ENCODE assay signal across 11 cellular contexts in genomic region chr16:18802755-18803218, GRCh38. TPM values are rescaled to one million over a fixed set of nuclear protein-coding genes. Genes with fewer than 3 reads are reported as not detected.
DNase-seq lines count a peak whose midpoint lies in the region; ATAC-seq and TF ChIP-seq lines count a peak whose summit lies in the region.
"Had no signal": no experiment of that assay in that cellular context is flagged by ENCODE, and none has a peak within 500 bp of the region (broad histone marks: within the 10 kb centered on the region; RNA-seq: fewer than 3 reads in every experiment).

No MANE protein-coding gene starts in this region.

- no peak overlapping the region for H3K9ac ChIP-seq in mesendoderm (ENCODE audit: low read length)

- no peaks in the 10 kb centered on the region for H3K27me3 Mint-ChIP-seq in CD8-positive, alpha-beta T cell (ENCODE audit: low read depth)
- no peaks in the 10 kb centered on the region for H3K27me3 Mint-ChIP-seq in activated CD8-positive, alpha-beta T cell treated with anti-CD3 and anti-CD28 coated beads, Interleukin-2, amount 10 ng/mL, durations not matched to agents 7 days and 5 days (ENCODE audit: low read depth)

- no peak overlapping the region for H2BK15ac ChIP-seq in mesendoderm (replicated peaks; ENCODE audit: low read depth)

- peaks cover 48% of the 10 kb centered on the region for H3K4me1 Mint-ChIP-seq in CD8-positive, alpha-beta T cell (ENCODE audit: low read depth)
- H3K4me1 Mint-ChIP-seq in activated CD8-positive, alpha-beta T cell treated with anti-CD3 and anti-CD28 coated beads, Interleukin-2, amount 10 ng/mL, durations not matched to agents 7 days and 5 days (ENCODE audit: low read depth): peaks cover 71% of the 10 kb centered on the region

- peaks cover under 1% of the 10 kb centered on the region for H3K36me3 ChIP-seq in CD8-positive, alpha-beta T cell (ENCODE audit: insufficient read depth, low read length)
- peaks cover under 1% of the 10 kb centered on the region for H3K36me3 ChIP-seq in mesendoderm (ENCODE audit: control insufficient read depth, insufficient read depth, low read length)

- DNase-seq in CD8-positive, alpha-beta T cell: no peak
- DNase-seq in activated CD8-positive, alpha-beta T cell treated with anti-CD3 and anti-CD28 coated beads, Interleukin-2, amount 10 ng/mL, durations not matched to agents 7 days and 5 days: no peak
- DNase-seq in mesendoderm: no peak
- DNase-seq in glomerular visceral epithelial cell (ENCODE audit: extremely low spot score): no peak
- no peak for DNase-seq in stimulated activated CD4-positive, alpha-beta T cell treated with anti-CD3 and anti-CD28 coated beads, Interleukin-4, amount 100 ng/mL, for 1 hour
- no peak for DNase-seq in NCI-H446 treated with DMSO at 0.1 percent for 48 hours (lab: John Stamatoyannopoulos, UW)
- DNase-seq: retina, SJCRH30 had no signal

- TF ChIP-seq CTCF in 22Rv1 (IDR thresholded peaks at IDR 0.05): no peak
- TF ChIP-seq CTCF in CD8-positive, alpha-beta T cell (IDR thresholded peaks at IDR 0.05): no peak

- H3K27ac Mint-ChIP-seq in CD8-positive, alpha-beta T cell: no peak overlapping the region
- peak overlapping the region; percentile 98 for H3K27ac Mint-ChIP-seq in activated CD8-positive, alpha-beta T cell treated with anti-CD3 and anti-CD28 coated beads, Interleukin-2, amount 10 ng/mL, durations not matched to agents 7 days and 5 days

- peaks cover 44% of the 10 kb centered on the region for H3K4me1 ChIP-seq in CD8-positive, alpha-beta T cell (ENCODE audit: insufficient read depth, low read length)
- peaks cover 14% of the 10 kb centered on the region for H3K4me1 ChIP-seq in mesendoderm (ENCODE audit: control insufficient read depth, low read depth, low read length)

- no peak overlapping the region for H4K8ac ChIP-seq in mesendoderm (ENCODE audit: low read depth, low read length)

- ATAC-seq in CD8-positive, alpha-beta T cell: no peak
- ATAC-seq in activated CD8-positive, alpha-beta T cell treated with anti-CD3 and anti-CD28 coated beads, Interleukin-2, amount 10 ng/mL, durations not matched to agents 7 days and 5 days: no peak
- ATAC-seq in GM19035 (IDR thresholded peaks at IDR 0.05; ENCODE audit: unreplicated experiment): no peak

- H4K5ac ChIP-seq in mesendoderm (ENCODE audit: low read length): no peak overlapping the region

- no peak overlapping the region for H3K4me3 ChIP-seq in CD8-positive, alpha-beta T cell (ENCODE audit: low read depth, low read length)
- H3K4me3 ChIP-seq in mesendoderm (ENCODE audit: low read length): no peak overlapping the region

- no peak overlapping the region for H3K18ac ChIP-seq in mesendoderm (ENCODE audit: low read length)

- H2BK120ac ChIP-seq in mesendoderm (ENCODE audit: low read depth, low read length): no peak overlapping the region

- peaks cover 31% of the 10 kb centered on the region for H3K36me3 Mint-ChIP-seq in CD8-positive, alpha-beta T cell
- peaks cover 61% of the 10 kb centered on the region for H3K36me3 Mint-ChIP-seq in activated CD8-positive, alpha-beta T cell treated with anti-CD3 and anti-CD28 coated beads, Interleukin-2, amount 10 ng/mL, durations not matched to agents 7 days and 5 days (ENCODE audit: low read depth)

- H3K56ac ChIP-seq in mesendoderm (ENCODE audit: low read length): no peak overlapping the region

- peak overlapping the region; percentile 93 for H3K27ac ChIP-seq in 22Rv1
- no peak overlapping the region for H3K27ac ChIP-seq in CD8-positive, alpha-beta T cell (ENCODE audit: low read depth, low read length)
- no peak overlapping the region for H3K27ac ChIP-seq in mesendoderm (ENCODE audit: low read depth, low read length)

- H3K9me3 Mint-ChIP-seq in CD8-positive, alpha-beta T cell: no peaks in the 10 kb centered on the region
- H3K9me3 Mint-ChIP-seq in activated CD8-positive, alpha-beta T cell treated with anti-CD3 and anti-CD28 coated beads, Interleukin-2, amount 10 ng/mL, durations not matched to agents 7 days and 5 days (ENCODE audit: insufficient read depth): no peaks in the 10 kb centered on the region

- CTCF ChIA-PET in CD8-positive, alpha-beta T cell (lab: Charles Lee): interaction anchor here (0.8 to 5.3 kb wide), 8 partner anchors 12 to 167 kb away, joined by 3 to 56 read pairs (median 6); partner anchors contain the start of gene RPS15A
- CTCF ChIA-PET in activated CD8-positive, alpha-beta T cell treated with anti-CD3 and anti-CD28 coated beads, Interleukin-2, amount 10 ng/mL, durations not matched to agents 7 days and 5 days (lab: Charles Lee): interaction anchor here (0.7 to 10.6 kb wide), 7 partner anchors 8 to 166 kb away, joined by 3 to 142 read pairs (median 17); partner anchors contain the start of gene RPS15A

- H2BK5ac ChIP-seq in mesendoderm (ENCODE audit: low read length): no peak overlapping the region

- peaks cover 2% of the 10 kb centered on the region for H3K79me1 ChIP-seq in mesendoderm (ENCODE audit: low read length)

- WGBS in mesendoderm (ENCODE audit: extremely low coverage, insufficient coverage, low lambda C conversion rate): no CpG with 5 or more reads among the region's 15 CpGs

- no peaks in the 10 kb centered on the region for H3K27me3 ChIP-seq in CD8-positive, alpha-beta T cell (ENCODE audit: insufficient read depth, low read length)
- no peaks in the 10 kb centered on the region for H3K27me3 ChIP-seq in mesendoderm (ENCODE audit: insufficient read depth, low read length, poor library complexity)
- H3K27me3 ChIP-seq: cardiac muscle cell, SJCRH30 had no signal

- H2AK5ac ChIP-seq in mesendoderm (ENCODE audit: low read length): peak overlapping the region; percentile 59

- H3K23ac ChIP-seq in mesendoderm (ENCODE audit: low read length): no peak overlapping the region

- H3K4ac ChIP-seq in mesendoderm (ENCODE audit: low read depth, low read length): no peak overlapping the region

- H3K79me2 ChIP-seq in mesendoderm (ENCODE audit: control insufficient read depth, insufficient read depth, low read length): peaks cover 34% of the 10 kb centered on the region

- H3K9me3 ChIP-seq in CD8-positive, alpha-beta T cell (ENCODE audit: low read length): no peaks in the 10 kb centered on the region
- H3K9me3 ChIP-seq: SJCRH30 had no signal

- no peak overlapping the region for H3K4me2 ChIP-seq in mesendoderm (ENCODE audit: low read length)

- intact Hi-C loops in CD8-positive, alpha-beta T cell (cut with DNase I, micrococcal nuclease): loop anchor here (5.0 to 10.0 kb wide), 2 partner anchors 265 to 1942 kb away; partner anchors contain the start of genes COQ7 (in 1 of the 2) and THUMPD1 (in 1 of the 2)

- POLR2A ChIA-PET in CD8-positive, alpha-beta T cell (lab: Charles Lee): interaction anchor here (2.0 to 6.7 kb wide), 2 partner anchors 13 kb away, joined by 18 to 98 read pairs; partner anchors contain the start of gene RPS15A
- POLR2A ChIA-PET in activated CD8-positive, alpha-beta T cell treated with anti-CD3 and anti-CD28 coated beads, Interleukin-2, amount 10 ng/mL, durations not matched to agents 7 days and 5 days (lab: Charles Lee): interaction anchor here (1.2 to 6.5 kb wide), 5 partner anchors 14 to 152 kb away, joined by 3 to 189 read pairs (median 6); partner anchors contain the start of gene RPS15A

- peak overlapping the region; percentile 18 for H3K4me3 Mint-ChIP-seq in CD8-positive, alpha-beta T cell
- H3K4me3 Mint-ChIP-seq in activated CD8-positive, alpha-beta T cell treated with anti-CD3 and anti-CD28 coated beads, Interleukin-2, amount 10 ng/mL, durations not matched to agents 7 days and 5 days: peak overlapping the region; percentile 89

RNA-seq across cellular contexts. Expression of gene ARL6IP1, which starts 1.4 kb away (rescaled TPM):
- 100 to 1,000 TPM; 137 to 138 TPM for total RNA-seq in CD8-positive, alpha-beta T cell
- total RNA-seq in activated CD8-positive, alpha-beta T cell treated with anti-CD3 and anti-CD28 coated beads, Interleukin-2, amount 10 ng/mL, durations not matched to agents 7 days and 5 days: 100 to 1,000 TPM; 234 to 240 TPM
- 213 TPM for polyA plus RNA-seq in mesendoderm (2013, experiment 1 of 2)
- 213 TPM for polyA plus RNA-seq in mesendoderm (2013, experiment 2 of 2)

RNA-seq across cellular contexts. Expression of gene RPS15A, which starts 12.7 kb away (rescaled TPM):
- 1,000 to 10,000 TPM; 3,671 to 3,755 TPM for total RNA-seq in CD8-positive, alpha-beta T cell
- 1,000 to 10,000 TPM; 1,594 to 1,602 TPM for total RNA-seq in activated CD8-positive, alpha-beta T cell treated with anti-CD3 and anti-CD28 coated beads, Interleukin-2, amount 10 ng/mL, durations not matched to agents 7 days and 5 days
- 4,618 TPM for polyA plus RNA-seq in mesendoderm (2013, experiment 1 of 2)
- 4,640 TPM for polyA plus RNA-seq in mesendoderm (2013, experiment 2 of 2)
